29 cellular contexts compared by ENCODE assay signal in genomic region chr19:51448745-51449093, GRCh38. TPM values are rescaled to one million over a fixed set of nuclear protein-coding genes. Genes with fewer than 3 reads are reported as not detected.
DNase-seq lines count a peak whose midpoint lies in the region; ATAC-seq and TF ChIP-seq lines count a peak whose summit lies in the region.
"Had no signal": no experiment of that assay in that cellular context is flagged by ENCODE, and none has a peak within 500 bp of the region (broad histone marks: within the 10 kb centered on the region; RNA-seq: fewer than 3 reads in every experiment).

No MANE protein-coding gene starts in this region.

- H3K36me3 Mint-ChIP-seq in activated T-cell treated with anti-CD3 and anti-CD28 coated beads, Interleukin-2, amount 50 U/mL, for 24 hours (ENCODE audit: low read depth) = peaks cover 33% of the 10 kb centered on the region
- no peaks in the 10 kb centered on the region for H3K36me3 Mint-ChIP-seq in CD8-positive, alpha-beta T cell
- H3K36me3 Mint-ChIP-seq in activated CD8-positive, alpha-beta T cell treated with anti-CD3 and anti-CD28 coated beads, Interleukin-2, amount 10 ng/mL, durations not matched to agents 7 days and 5 days (ENCODE audit: low read depth) = peaks cover 3% of the 10 kb centered on the region
- peaks cover 0 to 5% (median 5%) of the 10 kb centered on the region in 3 donors for H3K36me3 Mint-ChIP-seq in naive thymus-derived CD8-positive, alpha-beta T cell
- H3K36me3 Mint-ChIP-seq: CD14-positive monocyte had no signal

- CTCF ChIA-PET in CD8-positive, alpha-beta T cell (lab: Charles Lee) = interaction anchor here (0.6 to 2.9 kb wide), 2 partner anchors 11 to 25 kb away, joined by 4 to 17 read pairs; no protein-coding TSS in a partner anchor
- CTCF ChIA-PET in activated CD8-positive, alpha-beta T cell treated with anti-CD3 and anti-CD28 coated beads, Interleukin-2, amount 10 ng/mL, durations not matched to agents 7 days and 5 days (lab: Charles Lee) = interaction anchor here (0.9 to 1.3 kb wide), 4 partner anchors 24 to 386 kb away, joined by 3 to 5 read pairs (median 4); no protein-coding TSS in a partner anchor

- H3K4me1 Mint-ChIP-seq in activated T-cell treated with anti-CD3 and anti-CD28 coated beads, Interleukin-2, amount 50 U/mL, for 24 hours (ENCODE audit: low read depth) = peaks cover 61% of the 10 kb centered on the region
- H3K4me1 Mint-ChIP-seq in CD8-positive, alpha-beta T cell (ENCODE audit: low read depth) = peaks cover 14% of the 10 kb centered on the region
- peaks cover 25% of the 10 kb centered on the region for H3K4me1 Mint-ChIP-seq in activated CD8-positive, alpha-beta T cell treated with anti-CD3 and anti-CD28 coated beads, Interleukin-2, amount 10 ng/mL, durations not matched to agents 7 days and 5 days (ENCODE audit: low read depth)
- H3K4me1 Mint-ChIP-seq in naive thymus-derived CD8-positive, alpha-beta T cell = peaks cover 9 to 24% (median 16%) of the 10 kb centered on the region in 4 donors
- H3K4me1 Mint-ChIP-seq: neural crest cell had no signal

- H3K4me3 Mint-ChIP-seq in activated T-cell treated with anti-CD3 and anti-CD28 coated beads, Interleukin-2, amount 50 U/mL, for 24 hours = peak overlapping the region; percentile 60
- H3K4me3 Mint-ChIP-seq in CD8-positive, alpha-beta T cell = peak overlapping the region; percentile 30
- peak overlapping the region; percentile 41 for H3K4me3 Mint-ChIP-seq in activated CD8-positive, alpha-beta T cell treated with anti-CD3 and anti-CD28 coated beads, Interleukin-2, amount 10 ng/mL, durations not matched to agents 7 days and 5 days
- H3K4me3 Mint-ChIP-seq in naive thymus-derived CD8-positive, alpha-beta T cell = peak overlapping the region; percentile 34 to 84 (median 64)
- H3K4me3 Mint-ChIP-seq: activated B cell treated with CpG ODN at 0.5 μM for 24 hours, neural crest cell had no signal

- 28 to 43% (median 32%) methylated on average over 4 of the region's 4 CpGs for WGBS in stomach, 5 donors

- no peak for TF ChIP-seq POLR2A in stomach (IDR thresholded peaks at IDR 0.05)

- no peaks in the 10 kb centered on the region for H3K36me3 ChIP-seq in CD8-positive, alpha-beta T cell (ENCODE audit: insufficient read depth, low read length)
- no peaks in the 10 kb centered on the region for H3K36me3 ChIP-seq in stomach
- H3K36me3 ChIP-seq: thoracic aorta, vagina had no signal

- no peaks in the 10 kb centered on the region for H3K27me3 ChIP-seq in CD8-positive, alpha-beta T cell (ENCODE audit: insufficient read depth, low read length)
- peaks cover 0 to 40% (median 0%) of the 10 kb centered on the region in 3 donors for H3K27me3 ChIP-seq in stomach
- H3K27me3 ChIP-seq: vagina had no signal

- no peak overlapping the region for H3K27ac ChIP-seq in CD8-positive, alpha-beta T cell (ENCODE audit: low read depth, low read length)
- H3K27ac ChIP-seq in stomach = no peak overlapping the region
- H3K27ac ChIP-seq: KMS-11, thoracic aorta, vagina had no signal

- no peak for DNase-seq in activated T-cell treated with anti-CD3 and anti-CD28 coated beads, Interleukin-2, amount 50 U/mL, for 24 hours
- no peak for DNase-seq in activated T-cell treated with anti-CD3 and anti-CD28 coated beads, Interleukin-2, amount 50 U/mL, for 48 hours
- DNase-seq in CD8-positive, alpha-beta T cell = no peak
- DNase-seq in activated CD8-positive, alpha-beta T cell treated with anti-CD3 and anti-CD28 coated beads, Interleukin-2, amount 10 ng/mL, durations not matched to agents 7 days and 5 days = no peak
- no peak for DNase-seq in naive thymus-derived CD8-positive, alpha-beta T cell
- no peak for DNase-seq in stomach
- DNase-seq: activated B cell treated with CpG ODN at 0.5 μM for 24 hours; DMS153; effector memory CD4-positive, alpha-beta T cell; foreskin melanocyte; GF-D8; hypothalamus; left ventricle myocardium superior; midbrain; MV-4-11; NCI-H2171; NCI-H524 had no signal

- H3K9me3 Mint-ChIP-seq in activated T-cell treated with anti-CD3 and anti-CD28 coated beads, Interleukin-2, amount 50 U/mL, for 24 hours = peaks cover 34% of the 10 kb centered on the region
- peaks cover 7% of the 10 kb centered on the region for H3K9me3 Mint-ChIP-seq in CD8-positive, alpha-beta T cell
- peaks cover 6% of the 10 kb centered on the region for H3K9me3 Mint-ChIP-seq in activated CD8-positive, alpha-beta T cell treated with anti-CD3 and anti-CD28 coated beads, Interleukin-2, amount 10 ng/mL, durations not matched to agents 7 days and 5 days (ENCODE audit: insufficient read depth)
- H3K9me3 Mint-ChIP-seq in naive thymus-derived CD8-positive, alpha-beta T cell = peaks cover 0 to 13% (median 10%) of the 10 kb centered on the region in 9 donors
- H3K9me3 Mint-ChIP-seq: activated B cell treated with CpG ODN at 0.5 μM for 24 hours, neural crest cell had no signal

- intact Hi-C loops in CD8-positive, alpha-beta T cell (cut with DNase I, micrococcal nuclease) = no loop called here
- intact Hi-C loops in stomach (cut with DNase I; ENCODE audit: low total_unique reads) = no loop called here

- H3K9me3 ChIP-seq in CD8-positive, alpha-beta T cell (ENCODE audit: low read length) = no peaks in the 10 kb centered on the region
- no peaks in the 10 kb centered on the region for H3K9me3 ChIP-seq in stomach
- H3K9me3 ChIP-seq: thoracic aorta, vagina had no signal

- peaks cover 2% of the 10 kb centered on the region for H3K27me3 Mint-ChIP-seq in activated T-cell treated with anti-CD3 and anti-CD28 coated beads, Interleukin-2, amount 50 U/mL, for 24 hours
- H3K27me3 Mint-ChIP-seq in CD8-positive, alpha-beta T cell (ENCODE audit: low read depth) = peaks cover 4% of the 10 kb centered on the region
- H3K27me3 Mint-ChIP-seq in activated CD8-positive, alpha-beta T cell treated with anti-CD3 and anti-CD28 coated beads, Interleukin-2, amount 10 ng/mL, durations not matched to agents 7 days and 5 days (ENCODE audit: low read depth) = peaks cover 21% of the 10 kb centered on the region
- H3K27me3 Mint-ChIP-seq in naive thymus-derived CD8-positive, alpha-beta T cell = peaks cover 0 to 2% (median 0%) of the 10 kb centered on the region in 5 donors

- peak overlapping the region; percentile 87 for H3K27ac Mint-ChIP-seq in activated T-cell treated with anti-CD3 and anti-CD28 coated beads, Interleukin-2, amount 50 U/mL, for 24 hours
- H3K27ac Mint-ChIP-seq in CD8-positive, alpha-beta T cell = peak overlapping the region; percentile 1
- peak overlapping the region; percentile 40 for H3K27ac Mint-ChIP-seq in activated CD8-positive, alpha-beta T cell treated with anti-CD3 and anti-CD28 coated beads, Interleukin-2, amount 10 ng/mL, durations not matched to agents 7 days and 5 days
- peak overlapping the region; percentile 37 to 89 (median 72) for H3K27ac Mint-ChIP-seq in naive thymus-derived CD8-positive, alpha-beta T cell
- H3K27ac Mint-ChIP-seq: activated B cell treated with CpG ODN at 0.5 μM for 24 hours, CD14-positive monocyte had no signal

- TF ChIP-seq EP300 in stomach (IDR thresholded peaks at IDR 0.05) = no peak

- no peak overlapping the region for H3K4me3 ChIP-seq in CD8-positive, alpha-beta T cell (ENCODE audit: low read depth, low read length)
- H3K4me3 ChIP-seq in stomach = no peak overlapping the region
- H3K4me3 ChIP-seq: thoracic aorta, vagina had no signal

- peaks cover 17% of the 10 kb centered on the region for H3K4me1 ChIP-seq in CD8-positive, alpha-beta T cell (ENCODE audit: insufficient read depth, low read length)
- no peaks in the 10 kb centered on the region for H3K4me1 ChIP-seq in stomach
- H3K4me1 ChIP-seq: vagina had no signal

- no peak for ATAC-seq in CD8-positive, alpha-beta T cell
- no peak for ATAC-seq in activated CD8-positive, alpha-beta T cell treated with anti-CD3 and anti-CD28 coated beads, Interleukin-2, amount 10 ng/mL, durations not matched to agents 7 days and 5 days
- no peak for ATAC-seq in naive thymus-derived CD8-positive, alpha-beta T cell
- ATAC-seq in HG02970 (IDR thresholded peaks at IDR 0.05; ENCODE audit: low FRiP score, unreplicated experiment) (no peak), GM21526 (IDR thresholded peaks at IDR 0.05; ENCODE audit: low FRiP score, unreplicated experiment) (no peak)
- ATAC-seq: esophagus mucosa, left ventricle myocardium superior, sciatic nerve had no signal

- TF ChIP-seq CTCF in CD8-positive, alpha-beta T cell (IDR thresholded peaks at IDR 0.05) = no peak
- no peak for TF ChIP-seq CTCF in stomach (IDR thresholded peaks at IDR 0.05)

- POLR2A ChIA-PET in CD8-positive, alpha-beta T cell (lab: Charles Lee) = no interaction called here
- POLR2A ChIA-PET in activated CD8-positive, alpha-beta T cell treated with anti-CD3 and anti-CD28 coated beads, Interleukin-2, amount 10 ng/mL, durations not matched to agents 7 days and 5 days (lab: Charles Lee) = interaction anchor here (0.7 kb wide), 1 partner anchor 32 kb away, joined by 4 read pairs; no protein-coding TSS in a partner anchor
- POLR2A ChIA-PET in naive thymus-derived CD8-positive, alpha-beta T cell (lab: Charles Lee) = no interaction called here

RNA-seq across cellular contexts. Expression of gene SIGLEC8, which starts 9.5 kb away (rescaled TPM):
- total RNA-seq in CD8-positive, alpha-beta T cell = not detected
- total RNA-seq in activated CD8-positive, alpha-beta T cell treated with anti-CD3 and anti-CD28 coated beads, Interleukin-2, amount 10 ng/mL, durations not matched to agents 7 days and 5 days = not detected
- total RNA-seq in naive thymus-derived CD8-positive, alpha-beta T cell = not detected
- not detected for polyA plus RNA-seq in naive thymus-derived CD8-positive, alpha-beta T cell
- total RNA-seq in stomach = 1 to 10 TPM in 2 of 5 donors, not detected in 3; 1.1 to 2.3 TPM
- polyA plus RNA-seq in stomach = 1 to 10 TPM in 1 of 3 donors, under 1 TPM in 2; 0.20 to 1.1 (median 0.56) TPM
- total RNA-seq: activated B cell treated with CpG ODN at 0.5 μM for 24 hours, chondrocyte, esophagus mucosa, HT1080, neural crest cell, SK-MEL-5, vagina had no signal
- polyA plus RNA-seq: CD14-positive monocyte had no signal

RNA-seq across cellular contexts. Expression of gene CEACAM18, which starts 29.6 kb away (rescaled TPM):
- not detected for total RNA-seq in CD8-positive, alpha-beta T cell
- not detected for total RNA-seq in activated CD8-positive, alpha-beta T cell treated with anti-CD3 and anti-CD28 coated beads, Interleukin-2, amount 10 ng/mL, durations not matched to agents 7 days and 5 days
- not detected for total RNA-seq in naive thymus-derived CD8-positive, alpha-beta T cell
- polyA plus RNA-seq in naive thymus-derived CD8-positive, alpha-beta T cell = not detected
- total RNA-seq in stomach = not detected
- polyA plus RNA-seq in stomach = not detected
- total RNA-seq: activated B cell treated with CpG ODN at 0.5 μM for 24 hours, chondrocyte, esophagus mucosa, HT1080, left ventricle myocardium superior, neural crest cell, sciatic nerve, SK-MEL-5, thoracic aorta, vagina had no signal
- polyA plus RNA-seq: CD14-positive monocyte had no signal

RNA-seq across cellular contexts. Expression of gene SIGLEC10, which starts 31.3 kb away (rescaled TPM):
- under 1 TPM in 1 of 2 experiments, not detected in 1; 0.47 TPM for total RNA-seq in CD8-positive, alpha-beta T cell
- under 1 TPM; 0.83 to 0.92 TPM for total RNA-seq in activated CD8-positive, alpha-beta T cell treated with anti-CD3 and anti-CD28 coated beads, Interleukin-2, amount 10 ng/mL, durations not matched to agents 7 days and 5 days
- 1 to 10 TPM in 1 of 2 experiments, under 1 TPM in 1; 0.68 to 1.2 TPM for total RNA-seq in naive thymus-derived CD8-positive, alpha-beta T cell
- polyA plus RNA-seq in naive thymus-derived CD8-positive, alpha-beta T cell = under 1 TPM; 0.06 to 0.24 (median 0.13) TPM
- 10 to 100 TPM in 1 of 5 donors, 1 to 10 TPM in 2, not detected in 2; 1.1 to 21.4 (median 4.6) TPM for total RNA-seq in stomach
- polyA plus RNA-seq in stomach = 1 to 10 TPM; 1.7 to 3.1 (median 2.3) TPM
- total RNA-seq: chondrocyte, HT1080, neural crest cell, SK-MEL-5 had no signal

RNA-seq across cellular contexts. Expression of gene SIGLEC12, which starts 52.9 kb away (rescaled TPM):
- not detected for total RNA-seq in CD8-positive, alpha-beta T cell
- under 1 TPM; 0.34 to 0.53 TPM for total RNA-seq in activated CD8-positive, alpha-beta T cell treated with anti-CD3 and anti-CD28 coated beads, Interleukin-2, amount 10 ng/mL, durations not matched to agents 7 days and 5 days
- total RNA-seq in naive thymus-derived CD8-positive, alpha-beta T cell = not detected
- under 1 TPM in 1 of 3 donors, not detected in 2; 0.31 TPM for polyA plus RNA-seq in naive thymus-derived CD8-positive, alpha-beta T cell
- total RNA-seq in stomach = under 1 TPM in 1 of 5 donors, not detected in 4; 0.37 TPM
- 1 to 10 TPM in 1 of 3 donors, under 1 TPM in 1, not detected in 1; 0.10 to 1.2 TPM for polyA plus RNA-seq in stomach
- total RNA-seq: activated B cell treated with CpG ODN at 0.5 μM for 24 hours, chondrocyte, esophagus mucosa, HT1080, left ventricle myocardium superior, neural crest cell, sciatic nerve, SK-MEL-5, vagina had no signal

RNA-seq across cellular contexts. Expression of gene C19orf84, which starts 58.3 kb away (rescaled TPM):
- total RNA-seq in CD8-positive, alpha-beta T cell = not detected
- not detected for total RNA-seq in activated CD8-positive, alpha-beta T cell treated with anti-CD3 and anti-CD28 coated beads, Interleukin-2, amount 10 ng/mL, durations not matched to agents 7 days and 5 days
- not detected for total RNA-seq in naive thymus-derived CD8-positive, alpha-beta T cell
- polyA plus RNA-seq in naive thymus-derived CD8-positive, alpha-beta T cell = not detected
- not detected for total RNA-seq in stomach
- not detected for polyA plus RNA-seq in stomach
- total RNA-seq: activated B cell treated with CpG ODN at 0.5 μM for 24 hours, chondrocyte, esophagus mucosa, HT1080, left ventricle myocardium superior, sciatic nerve, SK-MEL-5, vagina had no signal
- polyA plus RNA-seq: CD14-positive monocyte had no signal

Comparison
In these comparisons a context has a peak if more than half of its experiments do, and no peak if none do; other contexts are left out.
1. H3K27ac Mint-ChIP-seq: peak in every context shown above with its lines; median percentile 87 in activated T-cell treated with anti-CD3 and anti-CD28 coated beads, Interleukin-2, amount 50 U/mL, for 24 hours; 72 in naive thymus-derived CD8-positive, alpha-beta T cell; 40 in activated CD8-positive, alpha-beta T cell treated with anti-CD3 and anti-CD28 coated beads, Interleukin-2, amount 10 ng/mL, durations not matched to agents 7 days and 5 days; 1 in CD8-positive, alpha-beta T cell.